In genomic region chr7:105429746-105430612, GRCh38 we compare ENCODE assay signal across 8 cellular contexts. TPM values are rescaled to one million over a fixed set of nuclear protein-coding genes. Genes with fewer than 3 reads are reported as not detected.
A peak's percentile ranks its signal among the peaks of the same experiment; 100 is the strongest.
DNase-seq lines count a peak whose midpoint lies in the region; ATAC-seq, FAIRE-seq and TF ChIP-seq lines count a peak whose summit lies in the region.

No MANE protein-coding gene starts in this region.

- H3K36me3 ChIP-seq in endothelial cell of umbilical vein (ENCODE audit: control insufficient read depth in 2 of 2, extremely low read depth in 1 of 2, insufficient read depth in 2 of 2, low read length in 2 of 2) (no peaks in the 10 kb centered on the region), neural cell (ENCODE audit: insufficient read depth, low read length) (no peaks in the 10 kb centered on the region)

- H3K9me1 ChIP-seq in endothelial cell of umbilical vein (replicated peaks; ENCODE audit: control insufficient read depth, extremely low read depth, insufficient read depth, low read length): no peaks in the 10 kb centered on the region

- H4K20me1 ChIP-seq in endothelial cell of umbilical vein (replicated peaks; ENCODE audit: control insufficient read depth, extremely low read depth, insufficient read depth, low read length) (no peaks in the 10 kb centered on the region), neural cell (ENCODE audit: insufficient read depth) (no peaks in the 10 kb centered on the region)

- BruUV-seq in endothelial cell of umbilical vein (replicated peaks; lab: Mats Ljungman, UMichigan): no TSS peak

- ATAC-seq in GM18517 (IDR thresholded peaks at IDR 0.05; ENCODE audit: unreplicated experiment): peak; percentile 64
- no peak for ATAC-seq in HG02623 (IDR thresholded peaks at IDR 0.05; ENCODE audit: unreplicated experiment)
- no peak for ATAC-seq in GM19397 (IDR thresholded peaks at IDR 0.05; ENCODE audit: unreplicated experiment)

- H3K9me2 ChIP-seq in neural cell (ENCODE audit: insufficient read depth, low read length): no peaks in the 10 kb centered on the region

- intact Hi-C loops in endothelial cell of umbilical vein (cut with micrococcal nuclease): loop anchor here (1.0 to 5.0 kb wide), 4 partner anchors 29 to 507 kb away; no protein-coding TSS in a partner anchor

- FAIRE-seq in endothelial cell of umbilical vein (lab: Jason Lieb, UNC): peak; percentile 85

- TF ChIP-seq EP300 in neural cell (conservative IDR thresholded peaks at IDR 0.05; ENCODE audit: poor library complexity, severe bottlenecking): no peak

- no peak overlapping the region for H3K9ac ChIP-seq in endothelial cell of umbilical vein (replicated peaks; ENCODE audit: extremely low read depth, insufficient read depth, low read length)
- no peak overlapping the region for H3K9ac ChIP-seq in neural cell (ENCODE audit: low read length)

- H2AFZ ChIP-seq in endothelial cell of umbilical vein (ENCODE audit: low read depth, low read length): no peak overlapping the region
- H2AFZ ChIP-seq in neural cell (ENCODE audit: low read depth, low read length): no peak overlapping the region

- peak; percentile 3 to 34 for DNase-seq in AML-193 (lab: John Stamatoyannopoulos, UW)
- peak; percentile 34 for DNase-seq in NCI-H2029 treated with DMSO at 0.1 percent for 48 hours (lab: John Stamatoyannopoulos, UW)
- DNase-seq in activated CD4-positive, alpha-beta T cell treated with anti-CD3 and anti-CD28 coated beads, Interleukin-2, amount 50 U/mL, for 1 hour: peak; percentile 50
- peak; percentile 83 for DNase-seq in endothelial cell of umbilical vein (ENCODE audit: low read depth, low spot score)

- H3K9me3 ChIP-seq in endothelial cell of umbilical vein (replicated peaks; ENCODE audit: control insufficient read depth, insufficient read depth, low read length) (no peaks in the 10 kb centered on the region), neural cell (ENCODE audit: low read length) (no peaks in the 10 kb centered on the region)

- TF ChIP-seq CTCF in endothelial cell of umbilical vein (IDR thresholded peaks at IDR 0.05; ENCODE audit: extremely low read depth in 1 of 2, insufficient read depth in 1 of 2, low read depth in 1 of 2, low read length in 2 of 2) (peak; percentile 38 to 44), neural cell (IDR thresholded peaks at IDR 0.05; ENCODE audit: poor library complexity, severe bottlenecking) (peak; percentile 55)

- H3K27me3 ChIP-seq in endothelial cell of umbilical vein (ENCODE audit: control insufficient read depth in 2 of 2, insufficient read depth in 2 of 2, low read length in 2 of 2): no peaks in the 10 kb centered on the region
- H3K27me3 ChIP-seq in neural cell (ENCODE audit: insufficient read depth, low read depth, low read length): no peaks in the 10 kb centered on the region

- CTCF ChIA-PET in endothelial cell of umbilical vein (lab: Charles Lee): interaction anchor here (0.6 to 2.2 kb wide), 35 partner anchors 9 to 613 kb away, joined by 3 to 54 read pairs (median 4); partner anchors contain the start of gene RINT1

- no peaks in the 10 kb centered on the region for H3F3A ChIP-seq in neural cell (ENCODE audit: insufficient read depth, low read length, poor library complexity, severe bottlenecking)

- POLR2A ChIA-PET in endothelial cell of umbilical vein (lab: Charles Lee): no interaction called here

- no peak for TF ChIP-seq POLR2A in endothelial cell of umbilical vein (IDR thresholded peaks at IDR 0.05; ENCODE audit: low read depth, low read length)

- H3K4me3 ChIP-seq in endothelial cell of umbilical vein (replicated peaks in 1 of 3; ENCODE audit: insufficient read depth in 1 of 3, low read depth in 1 of 3, low read length in 3 of 3) (no peak overlapping the region), neural cell (ENCODE audit: low read length) (no peak overlapping the region)

- dilution Hi-C loops in endothelial cell of umbilical vein (cut with MboI; ENCODE audit: extremely low pct_ligation_motif_present, low sequenced_read_pairs): no loop called here

- H3K27ac ChIP-seq in endothelial cell of umbilical vein (ENCODE audit: insufficient read depth, low read depth, low read length): no peak overlapping the region
- H3K27ac ChIP-seq in neural cell (ENCODE audit: low read length): no peak overlapping the region

- H3K4me2 ChIP-seq in endothelial cell of umbilical vein (ENCODE audit: insufficient read depth, low read length): no peak overlapping the region
- no peak overlapping the region for H3K4me2 ChIP-seq in neural cell (ENCODE audit: low read length)

- H3K4me1 ChIP-seq in endothelial cell of umbilical vein (ENCODE audit: control insufficient read depth, extremely low read depth, insufficient read depth, low read length): no peaks in the 10 kb centered on the region

- H3K79me2 ChIP-seq in endothelial cell of umbilical vein (ENCODE audit: control insufficient read depth, insufficient read depth, low read length) (no peaks in the 10 kb centered on the region), neural cell (replicated peaks; ENCODE audit: insufficient read depth, low read length) (no peaks in the 10 kb centered on the region)

- TF ChIP-seq RAD21 in neural cell (conservative IDR thresholded peaks at IDR 0.05): peak; percentile 54

TF ChIP-seq in endothelial cell of umbilical vein, 7 proteins besides CTCF, POLR2A, EP300 and RAD21:
- TF ChIP-seq EZH2 (IDR thresholded peaks at IDR 0.05; ENCODE audit: borderline replicate concordance, low read depth, low read length, severe bottlenecking) (no peak), JUN (IDR thresholded peaks at IDR 0.05; ENCODE audit: borderline replicate concordance, insufficient read depth, insufficient read length, low read depth) (no peak), MAX (IDR thresholded peaks at IDR 0.05; ENCODE audit: insufficient read depth, insufficient read length) (no peak), MYC (IDR thresholded peaks at IDR 0.05; ENCODE audit: low read depth, low read length) (no peak), POLR2AphosphoS5 (IDR thresholded peaks at IDR 0.05; ENCODE audit: insufficient read depth, low read depth, low read length) (no peak), FOS (IDR thresholded peaks at IDR 0.05; ENCODE audit: borderline replicate concordance, insufficient read depth, low read length) (no peak), GATA2 (IDR thresholded peaks at IDR 0.05; ENCODE audit: insufficient read depth, insufficient read length, low read depth, low read length) (no peak)

TF ChIP-seq in neural cell, 6 proteins besides CTCF, POLR2A, EP300 and RAD21:
- TF ChIP-seq POLR2AphosphoS5 (IDR thresholded peaks at IDR 0.05): no peak
- peak; percentile 48 for TF ChIP-seq SMC3 (conservative IDR thresholded peaks at IDR 0.05; ENCODE audit: poor library complexity)

RNA-seq across cellular contexts. Expression of gene SRPK2, which starts 41.3 kb away (rescaled TPM):
- total RNA-seq in endothelial cell of umbilical vein: 55.2 and 58.4 TPM in 2 replicates
- 8.6 and 13.4 TPM in 2 replicates for polyA plus RNA-seq in endothelial cell of umbilical vein
- polyA plus RNA-seq in endothelial cell of umbilical vein (2011; cell fraction: cytosol; rRNA removed): 13.7 and 16.6 TPM in 2 replicates
- 27.7 and 30.2 TPM in 2 replicates for polyA plus RNA-seq in endothelial cell of umbilical vein (2011; cell fraction: nucleus; rRNA removed)
- polyA plus RNA-seq in endothelial cell of umbilical vein (2012): 33.8 and 35.0 TPM in 2 replicates
- 35.2 and 48.1 TPM in 2 replicates for polyA minus RNA-seq in endothelial cell of umbilical vein
- polyA minus RNA-seq in endothelial cell of umbilical vein (2011; cell fraction: cytosol; rRNA and poly(A)+ RNA removed): 12.3 TPM
- polyA minus RNA-seq in endothelial cell of umbilical vein (2011; cell fraction: nucleus; rRNA and poly(A)+ RNA removed): 75.1 and 99.2 TPM in 2 replicates
- polyA plus RNA-seq in neural cell: 71.3 and 118 TPM in 2 replicates
- 170 and 171 TPM in 2 replicates for polyA minus RNA-seq in neural cell

Comparison
In these comparisons a context has a peak if more than half of its experiments do, and no peak if none do; other contexts are left out.
1. DNase-seq: peak in every context shown above with its lines; median percentile 83 in endothelial cell of umbilical vein; 50 in activated CD4-positive, alpha-beta T cell treated with anti-CD3 and anti-CD28 coated beads, Interleukin-2, amount 50 U/mL, for 1 hour; 34 in NCI-H2029 treated with DMSO at 0.1 percent for 48 hours; 18 in AML-193.